Comparison of ENCODE assay signal across 27 cellular contexts in the genomic region with DNA sequence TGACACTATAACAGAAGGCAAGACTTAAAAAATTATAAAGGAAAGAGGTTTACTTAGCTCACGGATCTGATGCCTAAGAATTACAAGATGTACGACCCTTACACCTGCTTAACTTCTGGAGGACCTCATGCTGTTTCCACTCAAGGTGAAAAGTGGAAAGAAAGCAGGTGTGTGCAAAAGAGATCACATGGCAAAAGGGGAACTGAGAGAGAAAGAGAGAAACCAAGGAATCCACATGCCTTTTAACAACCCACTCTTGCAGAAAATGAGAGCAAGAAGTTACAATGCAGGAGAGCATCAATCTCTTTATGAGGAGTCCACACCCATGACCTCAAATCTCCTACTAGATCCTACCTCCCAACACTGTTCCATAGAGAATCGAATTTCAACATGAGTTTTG.
"Had no signal": no experiment of that assay in that cellular context is flagged by ENCODE, and none has a peak within 500 bp of the region (broad histone marks: within the 10 kb centered on the region; RNA-seq: fewer than 3 reads in every experiment).

No MANE protein-coding gene starts in this region.

- H3K4me1 ChIP-seq: adrenal gland, breast epithelium, colonic mucosa had no signal

- H3K4me3 ChIP-seq: adrenal gland, breast epithelium, cardiac muscle cell, colonic mucosa had no signal

- H3K27me3 ChIP-seq: adrenal gland, breast epithelium, cardiac muscle cell, colonic mucosa had no signal

- H3K36me3 ChIP-seq: adrenal gland, breast epithelium, cardiac muscle cell, colonic mucosa had no signal

- H3K27ac ChIP-seq: adrenal gland, breast epithelium, cardiac muscle cell, colonic mucosa had no signal

- DNase-seq: activated CD4-positive, alpha-beta memory T cell treated with anti-CD3 and anti-CD28 coated beads for 36 hours; activated CD4-positive, alpha-beta T cell treated with anti-CD3 and anti-CD28 coated beads for 36 hours; activated CD4-positive, alpha-beta T cell treated with anti-CD3 and anti-CD28 coated beads, Interleukin-2, amount 10 ng/mL, durations not matched to agents 24 days and 14 days; activated CD4-positive, CD25-positive, alpha-beta regulatory T cell; activated CD4-positive, CD25-positive, alpha-beta regulatory T cell treated with anti-CD3 and anti-CD28 coated beads, Interleukin-2, amount 50 U/mL, for 72 hours; activated CD8-positive, alpha-beta memory T cell treated with anti-CD3 and anti-CD28 coated beads, Interleukin-2, amount 10 ng/mL, durations not matched to agents 7 days and 5 days; activated CD8-positive, alpha-beta memory T cell treated with anti-CD3 and anti-CD28 coated beads, Interleukin-2, amount 50 U/mL, for 4 hours; activated CD8-positive, alpha-beta T cell treated with anti-CD3 and anti-CD28 coated beads, Interleukin-2, amount 10 ng/mL, durations not matched to agents 7 days and 5 days; activated effector memory CD4-positive, alpha-beta T cell treated with anti-CD3 and anti-CD28 coated beads, Interleukin-2, amount 50 U/mL, for 16 hours; activated naive CD4-positive, alpha-beta T cell treated with anti-CD3 and anti-CD28 coated beads for 36 hours; activated naive CD8-positive, alpha-beta T cell treated with anti-CD3 and anti-CD28 coated beads for 36 hours; activated naive CD8-positive, alpha-beta T cell treated with anti-CD3 and anti-CD28 coated beads, Interleukin-2, amount 50 U/mL, for 24 hours; activated T-cell treated with anti-CD3 and anti-CD28 coated beads, Interleukin-2, amount 50 U/mL, for 1 hour; activated T-cell treated with anti-CD3 and anti-CD28 coated beads, Interleukin-2, amount 50 U/mL, for 48 hours; adrenal gland; amygdala; aorta; central memory CD4-positive, alpha-beta T cell; cerebellar nuclear complex; colonic mucosa; effector CD8-positive, alpha-beta T cell; foreskin fibroblast; head of caudate nucleus; T-helper 2 cell had no signal

- FAIRE-seq: frontal cortex had no signal

- H3K9me3 ChIP-seq: adrenal gland, colonic mucosa had no signal
